Comparison of ENCODE assay signal across 19 cellular contexts in the genomic region with DNA sequence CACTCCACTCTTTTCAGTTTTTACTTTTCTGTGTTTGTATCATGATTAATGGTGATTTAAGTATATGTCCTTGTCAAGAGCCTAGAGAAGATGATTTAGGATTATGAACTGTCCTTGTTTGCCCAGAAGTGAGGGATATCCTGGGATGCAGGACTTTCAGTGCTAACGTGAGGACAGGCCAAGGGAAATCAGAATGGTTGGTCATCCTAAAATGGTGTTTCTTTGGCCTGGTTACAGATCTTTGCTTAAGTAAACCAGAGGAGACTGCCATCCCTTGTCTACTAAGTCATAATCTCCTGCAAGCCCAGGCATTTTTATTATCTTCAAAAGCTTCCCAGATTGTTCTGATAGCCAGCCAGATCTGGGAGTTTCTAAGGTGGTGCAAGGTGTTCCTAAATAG. TPM values are rescaled to one million over a fixed set of nuclear protein-coding genes. Genes with fewer than 3 reads are reported as not detected.
DNase-seq lines count a peak whose midpoint lies in the region; ATAC-seq and TF ChIP-seq lines count a peak whose summit lies in the region.
"Had no signal": no experiment of that assay in that cellular context is flagged by ENCODE, and none has a peak within 500 bp of the region (broad histone marks: within the 10 kb centered on the region; RNA-seq: fewer than 3 reads in every experiment).

No MANE protein-coding gene starts in this region.

- H3K27ac ChIP-seq in prostate gland (peak overlapping the region; percentile 58 to 60), heart right ventricle (no peak overlapping the region)
- H3K27ac ChIP-seq: A549, GM23248 had no signal

- H3K36me3 ChIP-seq in prostate gland: no peaks in the 10 kb centered on the region
- H3K36me3 ChIP-seq in heart right ventricle: no peaks in the 10 kb centered on the region
- H3K36me3 ChIP-seq: MG63 had no signal

- no peak for ATAC-seq in SK-N-SH treated with all-trans-retinoic acid at 6 μM for 48 hours
- ATAC-seq in heart right ventricle: no peak
- ATAC-seq: A549 had no signal

- no peak for TF ChIP-seq CTCF in fibroblast of villous mesenchyme (IDR thresholded peaks at IDR 0.05; ENCODE audit: insufficient read depth, low read depth, low read length)
- TF ChIP-seq CTCF in prostate gland (IDR thresholded peaks at IDR 0.05): no peak
- TF ChIP-seq CTCF in heart right ventricle (IDR thresholded peaks at IDR 0.05): no peak

- H3K4me3 ChIP-seq in fibroblast of villous mesenchyme (ENCODE audit: low read depth, low read length) (no peak overlapping the region), prostate gland (no peak overlapping the region), heart right ventricle (no peak overlapping the region)
- H3K4me3 ChIP-seq: A549, GM23248, MG63 had no signal

- H3K4me1 ChIP-seq in prostate gland (replicated peaks): no peaks in the 10 kb centered on the region
- peaks cover 0 to 7% (median 0%) of the 10 kb centered on the region in 9 donors for H3K4me1 ChIP-seq in heart right ventricle

- TF ChIP-seq POLR2A in prostate gland (IDR thresholded peaks at IDR 0.05): no peak

- no peaks in the 10 kb centered on the region for H3K27me3 ChIP-seq in prostate gland (replicated peaks; ENCODE audit: insufficient read depth)
- H3K27me3 ChIP-seq in heart right ventricle: peaks cover 0 to 5% (median 0%) of the 10 kb centered on the region in 7 donors
- H3K27me3 ChIP-seq: MG63 had no signal

- DNase-seq in DMS 273 treated with DMSO at 0.1 percent for 48 hours (lab: John Stamatoyannopoulos, UW) (peak; percentile 39), fibroblast of villous mesenchyme (ENCODE audit: low read depth) (peak; percentile 33), prostate gland (ENCODE audit: low spot score) (peak; percentile 42), KG1 (lab: John Stamatoyannopoulos, UW) (no peak), heart right ventricle (no peak), OCI-M1 (lab: John Stamatoyannopoulos, UW) (no peak)
- DNase-seq in effector CD4-positive, alpha-beta T cell: no peak
- DNase-seq: C1 segment of cervical spinal cord, GF-D8, GM23248, KBM-7, MG63, NCI-H1092, NCI-H2081 treated with DMSO at 0.1 percent for 48 hours, NCI-H2227 treated with DMSO at 0.1 percent for 48 hours, NCI-H526, RPMI8226 had no signal

- 10% methylated on average over 1 of the region's 1 CpG for WGBS in prostate gland
- 64 to 72% methylated on average over 1 of the region's 1 CpG for WGBS in heart right ventricle, 2 donors

- H3K9me3 ChIP-seq in prostate gland: no peaks in the 10 kb centered on the region
- H3K9me3 ChIP-seq in heart right ventricle: no peaks in the 10 kb centered on the region
- H3K9me3 ChIP-seq: A549, MG63 had no signal

- intact Hi-C loops in prostate gland (cut with DNase I): no loop called here
- intact Hi-C loops in heart right ventricle (cut with DNase I): no loop called here

TF ChIP-seq in SK-N-SH treated with all-trans-retinoic acid at 6 μM for 48 hours, 23 proteins besides CTCF, POLR2A, EP300 and RAD21:
- TF ChIP-seq, protein P1, sequence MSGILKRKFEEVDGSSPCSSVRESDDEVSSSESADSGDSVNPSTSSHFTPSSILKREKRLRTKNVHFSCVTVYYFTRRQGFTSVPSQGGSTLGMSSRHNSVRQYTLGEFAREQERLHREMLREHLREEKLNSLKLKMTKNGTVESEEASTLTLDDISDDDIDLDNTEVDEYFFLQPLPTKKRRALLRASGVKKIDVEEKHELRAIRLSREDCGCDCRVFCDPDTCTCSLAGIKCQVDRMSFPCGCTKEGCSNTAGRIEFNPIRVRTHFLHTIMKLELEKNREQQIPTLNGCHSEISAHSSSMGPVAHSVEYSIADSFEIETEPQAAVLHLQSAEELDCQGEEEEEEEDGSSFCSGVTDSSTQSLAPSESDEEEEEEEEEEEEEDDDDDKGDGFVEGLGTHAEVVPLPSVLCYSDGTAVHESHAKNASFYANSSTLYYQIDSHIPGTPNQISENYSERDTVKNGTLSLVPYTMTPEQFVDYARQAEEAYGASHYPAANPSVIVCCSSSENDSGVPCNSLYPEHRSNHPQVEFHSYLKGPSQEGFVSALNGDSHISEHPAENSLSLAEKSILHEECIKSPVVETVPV (CRISPR knock-in tag; IDR thresholded peaks at IDR 0.05): no peak
- peak; percentile 35; the same call in 1 of the 2 replicates for TF ChIP-seq ISL1 (CRISPR knock-in tag; IDR thresholded peaks at IDR 0.05)

RNA-seq across cellular contexts. Expression of a gene that starts 22.3 kb away (rescaled TPM):
- total RNA-seq in fibroblast of villous mesenchyme (126 and 161 TPM in 2 replicates), prostate gland (100 to 1,000 TPM; 113 to 126 TPM), heart right ventricle (10 to 100 TPM; 16.6 to 27.4 (median 21.0) TPM)
- polyA plus RNA-seq in heart right ventricle: 10 to 100 TPM; 15.2 to 15.8 TPM

Comparison
In these comparisons a context has a peak if more than half of its experiments do, and no peak if none do; other contexts are left out.
1. DNase-seq: peak in DMS 273 treated with DMSO at 0.1 percent for 48 hours (single experiment), fibroblast of villous mesenchyme (single experiment) and prostate gland (single experiment); none in KG1 (single experiment), heart right ventricle (0 of 2), OCI-M1 (single experiment) and effector CD4-positive, alpha-beta T cell (single experiment).
2. H3K27ac ChIP-seq: peak in prostate gland (2 of 2); none in heart right ventricle (0 of 10).